In the genomic region with DNA sequence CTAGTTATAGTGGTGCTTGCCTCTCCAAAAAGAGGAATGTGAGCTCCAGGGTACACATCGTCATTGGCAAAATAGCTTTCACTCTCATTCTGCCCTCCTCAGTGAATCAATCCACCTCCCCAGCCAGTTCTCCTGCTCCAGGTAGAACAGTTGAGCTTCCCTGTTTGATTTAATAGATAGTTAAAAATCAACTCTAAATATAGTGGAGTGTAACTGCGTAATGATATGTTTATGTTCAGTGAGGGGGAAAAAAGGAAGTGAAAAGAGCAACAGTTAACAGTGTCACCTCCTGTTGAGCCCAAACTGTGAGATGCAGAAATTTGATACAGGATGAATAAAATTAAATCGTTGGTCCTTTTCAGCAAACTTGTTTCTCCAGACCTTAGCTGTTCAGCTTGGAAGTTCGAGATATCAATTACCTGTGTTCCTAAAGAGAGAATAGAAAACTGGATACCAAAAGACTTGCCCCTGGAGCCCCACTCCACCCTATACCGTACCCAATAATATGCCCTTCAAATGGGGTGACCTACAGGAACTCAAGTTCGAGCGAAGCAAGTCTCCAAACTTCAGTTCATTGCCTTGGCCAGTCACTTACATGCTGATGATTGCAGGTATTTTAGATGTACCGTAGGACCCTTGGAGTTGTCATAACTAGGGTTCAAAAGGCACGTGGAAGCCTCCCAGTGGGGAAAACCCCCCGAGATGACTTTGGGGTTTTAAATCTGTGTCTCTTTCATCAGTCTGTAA, we compare ENCODE assay signal across 14 cellular contexts.
A peak's percentile ranks its signal among the peaks of the same experiment; 100 is the strongest.
DNase-seq lines count a peak whose midpoint lies in the region; ATAC-seq, FAIRE-seq and TF ChIP-seq lines count a peak whose summit lies in the region.
"Had no signal": no experiment of that assay in that cellular context is flagged by ENCODE, and none has a peak within 500 bp of the region (broad histone marks: within the 10 kb centered on the region; RNA-seq: fewer than 3 reads in every experiment).

No MANE protein-coding gene starts in this region.

- H3K4me3 Mint-ChIP-seq in CD14-positive monocyte = peak overlapping the region; percentile 63 to 75
- H3K4me3 Mint-ChIP-seq: effector memory CD8-positive, alpha-beta T cell had no signal

- TF ChIP-seq POLR2A in H54 (IDR thresholded peaks at IDR 0.05; ENCODE audit: low read depth, low read length) = no peak

- no peaks in the 10 kb centered on the region for H3K36me3 Mint-ChIP-seq in CD14-positive monocyte

- intact Hi-C loops in CD14-positive monocyte (cut with micrococcal nuclease) = no loop called here

- no peak for FAIRE-seq in H54 (lab: Jason Lieb, UNC)

- peak overlapping the region in 1 of 7 donors; percentile 37 for H3K27ac Mint-ChIP-seq in CD14-positive monocyte
- H3K27ac Mint-ChIP-seq: effector memory CD8-positive, alpha-beta T cell had no signal

- H3K9me3 Mint-ChIP-seq in CD14-positive monocyte = peaks cover 0 to 4% (median 0%) of the 10 kb centered on the region in 7 donors

- ATAC-seq in GM19351 (IDR thresholded peaks at IDR 0.05; ENCODE audit: unreplicated experiment) = peak; percentile 86
- ATAC-seq in HG03460 (IDR thresholded peaks at IDR 0.05; ENCODE audit: unreplicated experiment) = peak; percentile 56
- no peak for ATAC-seq in GM19452 (IDR thresholded peaks at IDR 0.05; ENCODE audit: unreplicated experiment)
- ATAC-seq: effector memory CD8-positive, alpha-beta T cell; upper lobe of right lung had no signal

- H3K4me1 Mint-ChIP-seq in CD14-positive monocyte = peaks cover 9% of the 10 kb centered on the region

- DNase-seq in CD14-positive monocyte (ENCODE audit: low spot score) = no peak
- peak; percentile 38 for DNase-seq in NOMO-1 treated with dmso at 0.1 percent for 144 hours (lab: John Stamatoyannopoulos, UW; ENCODE audit: unreplicated experiment)
- no peak for DNase-seq in stimulated activated CD4-positive, alpha-beta T cell treated with anti-CD3 and anti-CD28 coated beads, Interleukin-4, amount 100 ng/mL, for 1 hour
- DNase-seq in H54 (ENCODE audit: insufficient read length, low spot score) = no peak
- no peak for DNase-seq in activated CD4-positive, CD25-positive, alpha-beta regulatory T cell treated with anti-CD3 and anti-CD28 coated beads, Interleukin-2, amount 50 U/mL, for 72 hours
- DNase-seq: effector memory CD8-positive, alpha-beta T cell; glutamatergic neuron; NCI-H1436 treated with DMSO at 0.1 percent for 48 hours; SHP77 treated with DMSO at 0.1 percent for 48 hours; upper lobe of right lung; WERI-Rb-1 had no signal

- no peak for TF ChIP-seq CTCF in CD14-positive monocyte (IDR thresholded peaks at IDR 0.05)

- H3K27me3 Mint-ChIP-seq in CD14-positive monocyte (ENCODE audit: low read depth in 3 of 3) = no peaks in the 10 kb centered on the region
- H3K27me3 Mint-ChIP-seq: effector memory CD8-positive, alpha-beta T cell had no signal
